21 cellular contexts compared by ENCODE assay signal in the genomic region with DNA sequence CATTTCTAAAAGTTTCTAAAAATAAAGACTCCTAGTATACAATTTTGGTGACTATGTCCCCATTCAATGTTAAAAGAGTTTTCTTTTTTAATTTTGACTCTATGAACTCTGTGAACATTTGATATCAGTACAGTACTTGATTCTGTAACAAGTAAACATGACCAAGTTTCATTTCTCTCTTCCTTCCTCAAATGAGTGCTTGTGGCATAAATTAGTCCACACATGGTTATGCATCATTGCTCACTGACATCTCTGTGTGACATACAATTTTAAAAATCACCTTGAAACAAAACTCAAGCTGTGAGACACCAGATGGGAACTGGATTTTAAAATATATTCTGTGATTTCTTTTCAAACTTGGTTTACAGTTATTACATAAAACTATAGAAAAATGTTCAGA.
DNase-seq lines count a peak whose midpoint lies in the region; ATAC-seq and TF ChIP-seq lines count a peak whose summit lies in the region.
"Had no signal": no experiment of that assay in that cellular context is flagged by ENCODE, and none has a peak within 500 bp of the region (broad histone marks: within the 10 kb centered on the region; RNA-seq: fewer than 3 reads in every experiment).

No MANE protein-coding gene starts in this region.

- H3K9me3 Mint-ChIP-seq in WTC11 (peaks cover 25% of the 10 kb centered on the region), HFFc6 (peaks cover 54% of the 10 kb centered on the region)
- H3K9me3 Mint-ChIP-seq in CD8-positive, alpha-beta T cell, result peaks cover 11% of the 10 kb centered on the region

- H3K4me1 ChIP-seq in OCI-LY7 (ENCODE audit: insufficient read depth, low read length, poor library complexity, severe bottlenecking), result peaks cover 52% of the 10 kb centered on the region
- no peaks in the 10 kb centered on the region for H3K4me1 ChIP-seq in CD8-positive, alpha-beta T cell (ENCODE audit: insufficient read depth, low read length)
- H3K4me1 ChIP-seq: uterus had no signal

- TF ChIP-seq POLR2A in lower leg skin (IDR thresholded peaks at IDR 0.05), result no peak

- H3K9me3 ChIP-seq in OCI-LY7 (ENCODE audit: low read length), result peaks cover 13% of the 10 kb centered on the region; the same call in 1 of the 2 replicates
- H3K9me3 ChIP-seq in CD8-positive, alpha-beta T cell (ENCODE audit: low read length), result no peaks in the 10 kb centered on the region
- H3K9me3 ChIP-seq: uterus had no signal

- POLR2A ChIA-PET in OCI-LY7 (lab: Charles Lee) (interaction anchor here (3.0 kb wide), 1 partner anchor 10 kb away, joined by 13 read pairs; no protein-coding TSS in a partner anchor), WTC11 (lab: Charles Lee) (no interaction called here)
- POLR2A ChIA-PET in CD8-positive, alpha-beta T cell (lab: Charles Lee), result no interaction called here

- BruUV-seq in OCI-LY7 (replicated peaks; lab: Mats Ljungman, UMichigan), result no TSS peak

- H3K4me3 Mint-ChIP-seq in WTC11 (no peak overlapping the region), HFFc6 (no peak overlapping the region)
- no peak overlapping the region for H3K4me3 Mint-ChIP-seq in CD8-positive, alpha-beta T cell
- H3K4me3 Mint-ChIP-seq: activated CD4-positive, alpha-beta memory T cell treated with anti-CD3 and anti-CD28 coated beads for 36 hours; nephron progenitor cell had no signal

- H3K4me2 ChIP-seq in OCI-LY7 (ENCODE audit: low read length), result peak overlapping the region; percentile 58

- peak overlapping the region; percentile 27 for H3K4me3 ChIP-seq in OCI-LY7 (ENCODE audit: low read depth, low read length, poor library complexity, severe bottlenecking)
- H3K4me3 ChIP-seq in CD8-positive, alpha-beta T cell (ENCODE audit: low read depth, low read length), result no peak overlapping the region
- H3K4me3 ChIP-seq in lower leg skin (ENCODE audit: low read depth, poor library complexity, severe bottlenecking), result no peak overlapping the region
- H3K4me3 ChIP-seq: GM23248, uterus had no signal

- H3K27me3 Mint-ChIP-seq in WTC11 (ENCODE audit: low read depth), result peaks cover 4% of the 10 kb centered on the region
- H3K27me3 Mint-ChIP-seq in CD8-positive, alpha-beta T cell (ENCODE audit: low read depth), result no peaks in the 10 kb centered on the region
- no peaks in the 10 kb centered on the region; the same call in 1 of the 2 replicates for H3K27me3 Mint-ChIP-seq in HFFc6 (ENCODE audit: insufficient read depth)
- H3K27me3 Mint-ChIP-seq: activated CD4-positive, alpha-beta memory T cell treated with anti-CD3 and anti-CD28 coated beads for 36 hours had no signal

- H3K36me3 Mint-ChIP-seq in WTC11, result peaks cover 3% of the 10 kb centered on the region; the same call in 1 of the 2 replicates
- no peaks in the 10 kb centered on the region for H3K36me3 Mint-ChIP-seq in CD8-positive, alpha-beta T cell
- no peaks in the 10 kb centered on the region for H3K36me3 Mint-ChIP-seq in HFFc6 (ENCODE audit: low read depth)
- H3K36me3 Mint-ChIP-seq: activated CD4-positive, alpha-beta memory T cell treated with anti-CD3 and anti-CD28 coated beads for 36 hours had no signal

- no peaks in the 10 kb centered on the region for H3K79me2 ChIP-seq in OCI-LY7 (ENCODE audit: insufficient read depth, low read depth, low read length)

- H3K27ac Mint-ChIP-seq in WTC11 (no peak overlapping the region), HFFc6 (no peak overlapping the region)
- H3K27ac Mint-ChIP-seq in CD8-positive, alpha-beta T cell, result no peak overlapping the region
- H3K27ac Mint-ChIP-seq: activated CD4-positive, alpha-beta memory T cell treated with anti-CD3 and anti-CD28 coated beads for 36 hours; nephron progenitor cell had no signal

- H3K4me1 Mint-ChIP-seq in WTC11 (no peaks in the 10 kb centered on the region), HFFc6 (ENCODE audit: low read depth) (no peaks in the 10 kb centered on the region)
- no peaks in the 10 kb centered on the region for H3K4me1 Mint-ChIP-seq in CD8-positive, alpha-beta T cell (ENCODE audit: low read depth)
- H3K4me1 Mint-ChIP-seq: nephron progenitor cell had no signal

- DNase-seq in OCI-LY7 (ENCODE audit: low spot score) (peak; percentile 86), WTC11 (ENCODE audit: low spot score) (no peak), lower leg skin (ENCODE audit: low spot score in 2 of 2) (no peak), HFFc6 (no peak)
- no peak for DNase-seq in CD8-positive, alpha-beta T cell
- DNase-seq: activated CD4-positive, alpha-beta memory T cell treated with anti-CD3 and anti-CD28 coated beads for 36 hours; activated effector memory CD4-positive, alpha-beta T cell treated with Interleukin-2 at 50 U/mL for 16 hours; dermis blood vessel endothelial cell; GM23248; KG1; NCI-H2029; NCI-H774; nephron progenitor cell; right cardiac atrium; stimulated activated naive CD4-positive, alpha-beta T cell treated with Interleukin-2 at 50 U/mL for 16 hours; T1000; uterus had no signal

- CTCF ChIA-PET in OCI-LY7 (lab: Charles Lee; ENCODE audit: unreplicated experiment), result no interaction called here
- CTCF ChIA-PET in WTC11 (lab: Charles Lee), result no interaction called here
- CTCF ChIA-PET in CD8-positive, alpha-beta T cell (lab: Charles Lee), result no interaction called here

- H3K36me3 ChIP-seq in OCI-LY7 (ENCODE audit: insufficient read depth, low read length), result peaks cover 8% of the 10 kb centered on the region
- H3K36me3 ChIP-seq in CD8-positive, alpha-beta T cell (ENCODE audit: insufficient read depth, low read length), result no peaks in the 10 kb centered on the region
- H3K36me3 ChIP-seq: uterus had no signal

- intact Hi-C loops in OCI-LY7 (cut with micrococcal nuclease; ENCODE audit: unreplicated experiment) (no loop called here), lower leg skin (cut with DNase I; ENCODE audit: low total_unique reads) (no loop called here)
- intact Hi-C loops in CD8-positive, alpha-beta T cell (cut with DNase I, micrococcal nuclease), result no loop called here

- ATAC-seq in GM18508 (IDR thresholded peaks at IDR 0.05; ENCODE audit: insufficient read depth, unreplicated experiment) (peak; percentile 93), GM21717 (IDR thresholded peaks at IDR 0.05; ENCODE audit: unreplicated experiment) (peak; percentile 86), HG03175 (IDR thresholded peaks at IDR 0.05; ENCODE audit: unreplicated experiment) (peak; percentile 92), WTC11 (no peak)
- ATAC-seq in CD8-positive, alpha-beta T cell, result no peak
- ATAC-seq: right cardiac atrium, Right ventricle myocardium inferior had no signal

- no peaks in the 10 kb centered on the region for H4K20me1 ChIP-seq in OCI-LY7 (ENCODE audit: insufficient read depth, low read length)

- no peak for TF ChIP-seq CTCF in OCI-LY7 (conservative IDR thresholded peaks at IDR 0.05; ENCODE audit: low read length)
- no peak for TF ChIP-seq CTCF in WTC11 (IDR thresholded peaks at IDR 0.05)
- TF ChIP-seq CTCF in CD8-positive, alpha-beta T cell (IDR thresholded peaks at IDR 0.05), result no peak
- TF ChIP-seq CTCF in lower leg skin (IDR thresholded peaks at IDR 0.05), result no peak
- TF ChIP-seq CTCF in HFFc6 (IDR thresholded peaks at IDR 0.05), result no peak

- peak overlapping the region; percentile 61; the same call in 1 of the 2 replicates for H2AFZ ChIP-seq in OCI-LY7 (ENCODE audit: low read length)
- H2AFZ ChIP-seq: GM23248 had no signal

- H3K27ac ChIP-seq in OCI-LY7 (ENCODE audit: low read depth, low read length, poor library complexity, severe bottlenecking), result peak overlapping the region; percentile 71
- H3K27ac ChIP-seq in CD8-positive, alpha-beta T cell (ENCODE audit: low read depth, low read length), result no peak overlapping the region
- H3K27ac ChIP-seq: GM23248, uterus had no signal

- no peaks in the 10 kb centered on the region for H3K9me2 ChIP-seq in OCI-LY7 (ENCODE audit: insufficient read depth, low read length)

- H3K27me3 ChIP-seq in CD8-positive, alpha-beta T cell (ENCODE audit: insufficient read depth, low read length), result no peaks in the 10 kb centered on the region
- H3K27me3 ChIP-seq: uterus had no signal

TF ChIP-seq in WTC11, 78 proteins besides CTCF, POLR2A, EP300 and RAD21 (continues in another document):
- TF ChIP-seq, protein P1, sequence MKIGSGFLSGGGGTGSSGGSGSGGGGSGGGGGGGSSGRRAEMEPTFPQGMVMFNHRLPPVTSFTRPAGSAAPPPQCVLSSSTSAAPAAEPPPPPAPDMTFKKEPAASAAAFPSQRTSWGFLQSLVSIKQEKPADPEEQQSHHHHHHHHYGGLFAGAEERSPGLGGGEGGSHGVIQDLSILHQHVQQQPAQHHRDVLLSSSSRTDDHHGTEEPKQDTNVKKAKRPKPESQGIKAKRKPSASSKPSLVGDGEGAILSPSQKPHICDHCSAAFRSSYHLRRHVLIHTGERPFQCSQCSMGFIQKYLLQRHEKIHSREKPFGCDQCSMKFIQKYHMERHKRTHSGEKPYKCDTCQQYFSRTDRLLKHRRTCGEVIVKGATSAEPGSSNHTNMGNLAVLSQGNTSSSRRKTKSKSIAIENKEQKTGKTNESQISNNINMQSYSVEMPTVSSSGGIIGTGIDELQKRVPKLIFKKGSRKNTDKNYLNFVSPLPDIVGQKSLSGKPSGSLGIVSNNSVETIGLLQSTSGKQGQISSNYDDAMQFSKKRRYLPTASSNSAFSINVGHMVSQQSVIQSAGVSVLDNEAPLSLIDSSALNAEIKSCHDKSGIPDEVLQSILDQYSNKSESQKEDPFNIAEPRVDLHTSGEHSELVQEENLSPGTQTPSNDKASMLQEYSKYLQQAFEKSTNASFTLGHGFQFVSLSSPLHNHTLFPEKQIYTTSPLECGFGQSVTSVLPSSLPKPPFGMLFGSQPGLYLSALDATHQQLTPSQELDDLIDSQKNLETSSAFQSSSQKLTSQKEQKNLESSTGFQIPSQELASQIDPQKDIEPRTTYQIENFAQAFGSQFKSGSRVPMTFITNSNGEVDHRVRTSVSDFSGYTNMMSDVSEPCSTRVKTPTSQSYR (CRISPR knock-in tag; IDR thresholded peaks at IDR 0.05), result no peak
- TF ChIP-seq CREB1 (CRISPR knock-in tag; IDR thresholded peaks at IDR 0.05), result no peak
- TF ChIP-seq, protein P2, sequence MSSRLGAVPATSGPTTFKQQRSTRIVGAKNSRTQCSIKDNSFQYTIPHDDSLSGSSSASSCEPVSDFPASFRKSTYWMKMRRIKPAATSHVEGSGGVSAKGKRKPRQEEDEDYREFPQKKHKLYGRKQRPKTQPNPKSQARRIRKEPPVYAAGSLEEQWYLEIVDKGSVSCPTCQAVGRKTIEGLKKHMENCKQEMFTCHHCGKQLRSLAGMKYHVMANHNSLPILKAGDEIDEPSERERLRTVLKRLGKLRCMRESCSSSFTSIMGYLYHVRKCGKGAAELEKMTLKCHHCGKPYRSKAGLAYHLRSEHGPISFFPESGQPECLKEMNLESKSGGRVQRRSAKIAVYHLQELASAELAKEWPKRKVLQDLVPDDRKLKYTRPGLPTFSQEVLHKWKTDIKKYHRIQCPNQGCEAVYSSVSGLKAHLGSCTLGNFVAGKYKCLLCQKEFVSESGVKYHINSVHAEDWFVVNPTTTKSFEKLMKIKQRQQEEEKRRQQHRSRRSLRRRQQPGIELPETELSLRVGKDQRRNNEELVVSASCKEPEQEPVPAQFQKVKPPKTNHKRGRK (CRISPR knock-in tag; IDR thresholded peaks at IDR 0.05; ENCODE audit: borderline replicate concordance), result no peak

Comparison
In these comparisons a context has a peak if more than half of its experiments do, and no peak if none do; other contexts are left out.
1. ATAC-seq: peak in GM18508 (single experiment), GM21717 (single experiment) and HG03175 (single experiment); none in WTC11 (single experiment) and CD8-positive, alpha-beta T cell (single experiment).